ENCODE assay signal across 14 cellular contexts in the genomic region with DNA sequence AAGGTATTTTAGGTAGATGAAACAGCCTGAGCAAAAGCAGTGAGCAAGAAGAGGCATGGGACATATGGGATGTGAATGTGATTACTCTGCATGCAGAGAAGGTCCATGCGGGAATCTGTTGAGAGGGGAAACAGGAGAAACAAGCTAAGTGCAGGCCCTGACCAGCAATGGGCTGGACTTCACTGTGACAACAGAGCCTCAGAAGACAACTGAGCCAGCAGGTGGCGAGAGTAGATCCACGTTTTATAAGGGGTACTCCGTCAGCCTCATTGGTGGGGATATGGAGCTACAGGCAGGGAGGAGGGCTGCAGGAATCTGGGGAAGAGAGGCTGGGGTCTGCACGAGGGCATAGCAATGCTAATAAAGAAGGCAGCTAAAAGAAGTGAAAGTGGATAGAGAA.
DNase-seq lines count a peak whose midpoint lies in the region; ATAC-seq and TF ChIP-seq lines count a peak whose summit lies in the region.
"Had no signal": no experiment of that assay in that cellular context is flagged by ENCODE, and none has a peak within 500 bp of the region (broad histone marks: within the 10 kb centered on the region; RNA-seq: fewer than 3 reads in every experiment).

No MANE protein-coding gene starts in this region.

- no peak for TF ChIP-seq CTCF in breast epithelium (IDR thresholded peaks at IDR 0.05)

- in situ Hi-C loops in T47D (cut with HindIII; ENCODE audit: low pct_unique_long_range_greater_than_20kb, low sequenced_read_pairs): no loop called here

- no peak for TF ChIP-seq POLR2A in breast epithelium (IDR thresholded peaks at IDR 0.05)

- no peak for ATAC-seq in GM18520 (IDR thresholded peaks at IDR 0.05; ENCODE audit: unreplicated experiment)
- no peak for ATAC-seq in HG03175 (IDR thresholded peaks at IDR 0.05; ENCODE audit: unreplicated experiment)

- no peak overlapping the region for H3K27ac ChIP-seq in breast epithelium
- H3K27ac ChIP-seq: SJCRH30, transverse colon had no signal

- CTCF ChIA-PET in activated CD4-positive, alpha-beta memory T cell treated with anti-CD3 and anti-CD28 coated beads, Interleukin-2, amount 10 ng/mL, durations not matched to agents 7 days and 5 days (lab: Charles Lee): no interaction called here

- no peaks in the 10 kb centered on the region for H3K4me1 ChIP-seq in breast epithelium
- H3K4me1 ChIP-seq: SJCRH30, transverse colon had no signal

- DNase-seq in T47D (ENCODE audit: low read depth in 1 of 2, low spot score in 1 of 2): peak; percentile 3 to 27
- DNase-seq in breast epithelium (ENCODE audit: low spot score in 2 of 2): no peak
- peak; percentile 55 for DNase-seq in SK-N-DZ (ENCODE audit: low spot score)
- peak; percentile 58 for DNase-seq in iPS DF 4.7 (ENCODE audit: extremely low read depth, low spot score)
- no peak for DNase-seq in activated naive CD8-positive, alpha-beta T cell treated with anti-CD3 and anti-CD28 coated beads for 36 hours
- no peak for DNase-seq in activated CD4-positive, alpha-beta memory T cell treated with anti-CD3 and anti-CD28 coated beads, Interleukin-2, amount 10 ng/mL, durations not matched to agents 7 days and 5 days
- DNase-seq: activated B cell treated with CpG ODN at 0.5 μM for 24 hours, immature natural killer cell, KG1, NCI-H1694, transverse colon had no signal

- no peaks in the 10 kb centered on the region for H3K9me3 ChIP-seq in breast epithelium
- H3K9me3 ChIP-seq: SJCRH30, transverse colon had no signal

- no peaks in the 10 kb centered on the region for H3K36me3 Mint-ChIP-seq in activated naive CD8-positive, alpha-beta T cell treated with anti-CD3 and anti-CD28 coated beads for 36 hours
- no peaks in the 10 kb centered on the region for H3K36me3 Mint-ChIP-seq in activated CD4-positive, alpha-beta memory T cell treated with anti-CD3 and anti-CD28 coated beads, Interleukin-2, amount 10 ng/mL, durations not matched to agents 7 days and 5 days (ENCODE audit: low read depth)
- H3K36me3 Mint-ChIP-seq: immature natural killer cell had no signal

- H3K27ac Mint-ChIP-seq in activated naive CD8-positive, alpha-beta T cell treated with anti-CD3 and anti-CD28 coated beads for 36 hours: no peak overlapping the region
- no peak overlapping the region for H3K27ac Mint-ChIP-seq in activated CD4-positive, alpha-beta memory T cell treated with anti-CD3 and anti-CD28 coated beads, Interleukin-2, amount 10 ng/mL, durations not matched to agents 7 days and 5 days
- H3K27ac Mint-ChIP-seq: activated B cell treated with CpG ODN at 0.5 μM for 24 hours, immature natural killer cell had no signal

- POLR2A ChIA-PET in activated CD4-positive, alpha-beta memory T cell treated with anti-CD3 and anti-CD28 coated beads, Interleukin-2, amount 10 ng/mL, durations not matched to agents 7 days and 5 days (lab: Charles Lee): no interaction called here

- no peak overlapping the region for H3K4me3 Mint-ChIP-seq in activated naive CD8-positive, alpha-beta T cell treated with anti-CD3 and anti-CD28 coated beads for 36 hours
- H3K4me3 Mint-ChIP-seq in activated CD4-positive, alpha-beta memory T cell treated with anti-CD3 and anti-CD28 coated beads, Interleukin-2, amount 10 ng/mL, durations not matched to agents 7 days and 5 days: no peak overlapping the region
- H3K4me3 Mint-ChIP-seq: activated B cell treated with CpG ODN at 0.5 μM for 24 hours, immature natural killer cell had no signal

- H3K4me3 ChIP-seq in breast epithelium: no peak overlapping the region
- H3K4me3 ChIP-seq: SJCRH30, transverse colon had no signal

- H3K9me3 Mint-ChIP-seq in activated naive CD8-positive, alpha-beta T cell treated with anti-CD3 and anti-CD28 coated beads for 36 hours: no peaks in the 10 kb centered on the region
- H3K9me3 Mint-ChIP-seq in activated CD4-positive, alpha-beta memory T cell treated with anti-CD3 and anti-CD28 coated beads, Interleukin-2, amount 10 ng/mL, durations not matched to agents 7 days and 5 days: no peaks in the 10 kb centered on the region
- H3K9me3 Mint-ChIP-seq: activated B cell treated with CpG ODN at 0.5 μM for 24 hours, immature natural killer cell had no signal

- no peaks in the 10 kb centered on the region for H3K36me3 ChIP-seq in breast epithelium
- H3K36me3 ChIP-seq: SJCRH30, transverse colon had no signal

- H3K4me1 Mint-ChIP-seq in activated naive CD8-positive, alpha-beta T cell treated with anti-CD3 and anti-CD28 coated beads for 36 hours: no peaks in the 10 kb centered on the region
- no peaks in the 10 kb centered on the region for H3K4me1 Mint-ChIP-seq in activated CD4-positive, alpha-beta memory T cell treated with anti-CD3 and anti-CD28 coated beads, Interleukin-2, amount 10 ng/mL, durations not matched to agents 7 days and 5 days
- H3K4me1 Mint-ChIP-seq: activated B cell treated with CpG ODN at 0.5 μM for 24 hours, immature natural killer cell had no signal

- intact Hi-C loops in breast epithelium (cut with DNase I; ENCODE audit: low total_unique reads): no loop called here

- no peaks in the 10 kb centered on the region for H3K27me3 Mint-ChIP-seq in activated naive CD8-positive, alpha-beta T cell treated with anti-CD3 and anti-CD28 coated beads for 36 hours
- H3K27me3 Mint-ChIP-seq in activated CD4-positive, alpha-beta memory T cell treated with anti-CD3 and anti-CD28 coated beads, Interleukin-2, amount 10 ng/mL, durations not matched to agents 7 days and 5 days: no peaks in the 10 kb centered on the region
- H3K27me3 Mint-ChIP-seq: activated B cell treated with CpG ODN at 0.5 μM for 24 hours had no signal

- H3K27me3 ChIP-seq in breast epithelium: no peaks in the 10 kb centered on the region
- H3K27me3 ChIP-seq: SJCRH30, transverse colon had no signal

Comparison
In these comparisons a context has a peak if more than half of its experiments do, and no peak if none do; other contexts are left out.
1. DNase-seq: peak in T47D (2 of 2), SK-N-DZ (single experiment) and iPS DF 4.7 (single experiment); none in breast epithelium (0 of 2), activated naive CD8-positive, alpha-beta T cell treated with anti-CD3 and anti-CD28 coated beads for 36 hours (single experiment) and activated CD4-positive, alpha-beta memory T cell treated with anti-CD3 and anti-CD28 coated beads, Interleukin-2, amount 10 ng/mL, durations not matched to agents 7 days and 5 days (single experiment).